Comparison of ENCODE assay signal across 8 cellular contexts in genomic region chr11:66592457-66593302, GRCh38. TPM values are rescaled to one million over a fixed set of nuclear protein-coding genes. Genes with fewer than 3 reads are reported as not detected.
DNase-seq lines count a peak whose midpoint lies in the region; ATAC-seq, FAIRE-seq and TF ChIP-seq lines count a peak whose summit lies in the region.

Gene CCDC87 (minus strand): TSS chr11:66593063. CDS start chr11:66593015, 48 bp downstream.
Gene CCS (plus strand): TSS chr11:66593185. CDS start chr11:66593262, 77 bp downstream.

- intact Hi-C loops in endothelial cell of umbilical vein (cut with micrococcal nuclease) (loop anchor here (1.0 to 5.0 kb wide), 4 partner anchors 24 to 85 kb away; partner anchors contain the start of genes RBM14, RBM4 and RBM4B), mucosa of descending colon (cut with DNase I, micrococcal nuclease) (no loop called here)

- H3K27ac ChIP-seq in HUES6 (ENCODE audit: low read depth, low read length), result no peak within 1 kb of the TSS
- no peak within 1 kb of the TSS for H3K27ac ChIP-seq in endothelial cell of umbilical vein (ENCODE audit: insufficient read depth, low read depth, low read length)

- BruUV-seq in endothelial cell of umbilical vein (replicated peaks; lab: Mats Ljungman, UMichigan), result no TSS peak

- H2AFZ ChIP-seq in endothelial cell of umbilical vein (ENCODE audit: low read depth, low read length), result peak within 1 kb of the TSS; percentile 83

- FAIRE-seq in endothelial cell of umbilical vein (lab: Jason Lieb, UNC), result peak; percentile 96

- peak within 1 kb of the TSS; percentile 65 for H3K4me2 ChIP-seq in endothelial cell of umbilical vein (ENCODE audit: insufficient read depth, low read length)

- H3K79me2 ChIP-seq in endothelial cell of umbilical vein (ENCODE audit: control insufficient read depth, insufficient read depth, low read length), result no peaks in the 10 kb centered on the region

- H3K36me3 ChIP-seq in HUES6 (ENCODE audit: control insufficient read depth, insufficient read depth, low read length), result peaks cover 6% of the 10 kb centered on the region
- peaks cover 16% of the 10 kb centered on the region for H3K36me3 ChIP-seq in NT2/D1 (ENCODE audit: insufficient read depth, insufficient read length, low read length)
- no peaks in the 10 kb centered on the region for H3K36me3 ChIP-seq in endothelial cell of umbilical vein (ENCODE audit: control insufficient read depth in 2 of 2, extremely low read depth in 1 of 2, insufficient read depth in 2 of 2, low read length in 2 of 2)
- no peaks in the 10 kb centered on the region for H3K36me3 ChIP-seq in mucosa of descending colon (ENCODE audit: low read depth)

- no peaks in the 10 kb centered on the region for H4K20me1 ChIP-seq in endothelial cell of umbilical vein (replicated peaks; ENCODE audit: control insufficient read depth, extremely low read depth, insufficient read depth, low read length)

- CTCF ChIA-PET in endothelial cell of umbilical vein (lab: Charles Lee), result interaction anchor here (0.5 to 1.3 kb wide), 18 partner anchors 9 to 461 kb away, joined by 3 to 10 read pairs (median 4); partner anchors contain the start of genes CTSF, MRPL11, RBM14 and RBM4

- ATAC-seq in GM21423 (IDR thresholded peaks at IDR 0.05; ENCODE audit: unreplicated experiment) (peak; percentile 82), mucosa of descending colon (peak; percentile 98)

- TF ChIP-seq CTCF in endothelial cell of umbilical vein (IDR thresholded peaks at IDR 0.05; ENCODE audit: extremely low read depth in 1 of 2, insufficient read depth in 1 of 2, low read depth in 1 of 2, low read length in 2 of 2) (peak; percentile 73 to 87), mucosa of descending colon (IDR thresholded peaks at IDR 0.05) (peak; percentile 75)

- no peaks in the 10 kb centered on the region for H3K9me1 ChIP-seq in endothelial cell of umbilical vein (replicated peaks; ENCODE audit: control insufficient read depth, extremely low read depth, insufficient read depth, low read length)

- peak; percentile 96 for DNase-seq in DMS 273 (lab: John Stamatoyannopoulos, UW; ENCODE audit: unreplicated experiment)
- peak; percentile 94 for DNase-seq in NT2/D1 (ENCODE audit: low read depth, low spot score)
- peak; percentile 99 for DNase-seq in activated CD8-positive, alpha-beta memory T cell treated with anti-CD3 and anti-CD28 coated beads, Interleukin-2, amount 50 U/mL, for 48 hours
- peak; percentile 97 for DNase-seq in endothelial cell of umbilical vein (ENCODE audit: low read depth, low spot score)
- DNase-seq in mucosa of descending colon, result peak; percentile 99
- DNase-seq in stimulated activated CD8-positive, alpha-beta memory T cell treated with anti-CD3 and anti-CD28 coated beads, Interleukin-4, amount 100 ng/mL, for 24 hours (ENCODE audit: low read depth), result peak; percentile 99

- peak; percentile 98 for TF ChIP-seq POLR2A in endothelial cell of umbilical vein (IDR thresholded peaks at IDR 0.05; ENCODE audit: low read depth, low read length)

- peak within 1 kb of the TSS; percentile 81 for H3K9ac ChIP-seq in HUES6 (ENCODE audit: low read length)
- H3K9ac ChIP-seq in NT2/D1 (ENCODE audit: insufficient read length, low read depth), result peak within 1 kb of the TSS; percentile 82
- peak within 1 kb of the TSS; percentile 59 for H3K9ac ChIP-seq in endothelial cell of umbilical vein (replicated peaks; ENCODE audit: extremely low read depth, insufficient read depth, low read length)

- H3K27me3 ChIP-seq in HUES6 (ENCODE audit: control insufficient read depth, insufficient read depth, low read length) (0 out of 2 replicates have a peak, but pooled peaks cover 3% of the 10 kb centered on the region), NT2/D1 (ENCODE audit: insufficient read depth, insufficient read length) (peaks cover 8% of the 10 kb centered on the region), endothelial cell of umbilical vein (ENCODE audit: control insufficient read depth in 2 of 2, insufficient read depth in 2 of 2, low read length in 2 of 2) (peaks cover 0 to 2% of the 10 kb centered on the region in 2 experiments)

- H3K4me1 ChIP-seq in HUES6 (ENCODE audit: control insufficient read depth, insufficient read depth, low read length) (peaks cover 14% of the 10 kb centered on the region), NT2/D1 (ENCODE audit: insufficient read depth, insufficient read length) (peaks cover 8% of the 10 kb centered on the region), endothelial cell of umbilical vein (ENCODE audit: control insufficient read depth, extremely low read depth, insufficient read depth, low read length) (peaks cover 5% of the 10 kb centered on the region), mucosa of descending colon (ENCODE audit: low read depth) (peaks cover 24% of the 10 kb centered on the region)

- POLR2A ChIA-PET in endothelial cell of umbilical vein (lab: Charles Lee), result interaction anchor here (0.9 kb wide), 1 partner anchor 24 kb away, joined by 3 read pairs; no protein-coding TSS in a partner anchor

- dilution Hi-C loops in endothelial cell of umbilical vein (cut with MboI; ENCODE audit: extremely low pct_ligation_motif_present, low sequenced_read_pairs), result no loop called here

- peaks cover 7% of the 10 kb centered on the region; the same call in 1 of the 2 replicates for H3K9me3 ChIP-seq in HUES6 (ENCODE audit: control insufficient read depth, insufficient read depth, low read depth, low read length)
- H3K9me3 ChIP-seq in NT2/D1 (ENCODE audit: insufficient read depth, low read length), result peaks cover 38% of the 10 kb centered on the region
- H3K9me3 ChIP-seq in endothelial cell of umbilical vein (replicated peaks; ENCODE audit: control insufficient read depth, insufficient read depth, low read length), result no peaks in the 10 kb centered on the region
- H3K9me3 ChIP-seq in mucosa of descending colon, result no peaks in the 10 kb centered on the region

- peak within 1 kb of the TSS; percentile 77 for H3K4me3 ChIP-seq in HUES6 (ENCODE audit: low read depth, low read length)
- H3K4me3 ChIP-seq in NT2/D1 (ENCODE audit: insufficient read length, low read depth), result peak within 1 kb of the TSS; percentile 69
- H3K4me3 ChIP-seq in endothelial cell of umbilical vein (replicated peaks in 1 of 3; ENCODE audit: insufficient read depth in 1 of 3, low read depth in 1 of 3, low read length in 3 of 3), result peak within 1 kb of the TSS; percentile 22 to 63 (median 60)
- H3K4me3 ChIP-seq in mucosa of descending colon, result peak within 1 kb of the TSS; percentile 7

TF ChIP-seq in endothelial cell of umbilical vein, 7 proteins besides CTCF, POLR2A, EP300 and RAD21:
- peak; percentile 97 for TF ChIP-seq POLR2AphosphoS5 (IDR thresholded peaks at IDR 0.05; ENCODE audit: insufficient read depth, low read depth, low read length)
- TF ChIP-seq JUN (IDR thresholded peaks at IDR 0.05; ENCODE audit: borderline replicate concordance, insufficient read depth, insufficient read length, low read depth), result no peak

RNA-seq across cellular contexts. Expression of gene CCDC87, which starts in this region (rescaled TPM):
- total RNA-seq in endothelial cell of umbilical vein (0.22 and 0.28 TPM in 2 replicates), mucosa of descending colon (under 1 TPM; 0.32 to 0.63 (median 0.58) TPM)
- 0.06 and 0.08 TPM in 2 replicates for polyA plus RNA-seq in endothelial cell of umbilical vein
- 0.05 and 0.10 TPM in 2 replicates for polyA plus RNA-seq in endothelial cell of umbilical vein (2011; cell fraction: cytosol; rRNA removed)
- 0.04 and 0.10 TPM in 2 replicates for polyA plus RNA-seq in endothelial cell of umbilical vein (2011; cell fraction: nucleus; rRNA removed)
- 0.14 and 0.23 TPM in 2 replicates for polyA plus RNA-seq in endothelial cell of umbilical vein (2012)
- polyA minus RNA-seq in endothelial cell of umbilical vein, result 0.12 and 0.30 TPM in 2 replicates
- not detected for polyA minus RNA-seq in endothelial cell of umbilical vein (2011; cell fraction: cytosol; rRNA and poly(A)+ RNA removed)
- polyA minus RNA-seq in endothelial cell of umbilical vein (2011; cell fraction: nucleus; rRNA and poly(A)+ RNA removed), result 0.14 and 0.24 TPM in 2 replicates

RNA-seq across cellular contexts. Expression of gene CCS, which starts in this region (rescaled TPM):
- total RNA-seq in endothelial cell of umbilical vein (37.2 and 38.7 TPM in 2 replicates), mucosa of descending colon (10 to 100 TPM; 34.9 to 50.7 (median 42.2) TPM)
- 39.0 and 41.6 TPM in 2 replicates for polyA plus RNA-seq in endothelial cell of umbilical vein
- polyA plus RNA-seq in endothelial cell of umbilical vein (2011; cell fraction: cytosol; rRNA removed), result 21.0 and 33.7 TPM in 2 replicates
- polyA plus RNA-seq in endothelial cell of umbilical vein (2011; cell fraction: nucleus; rRNA removed), result 142 TPM in 2 replicates
- polyA plus RNA-seq in endothelial cell of umbilical vein (2012), result 40.3 and 52.8 TPM in 2 replicates
- polyA minus RNA-seq in endothelial cell of umbilical vein, result 22.4 and 28.8 TPM in 2 replicates
- polyA minus RNA-seq in endothelial cell of umbilical vein (2011; cell fraction: cytosol; rRNA and poly(A)+ RNA removed), result 23.0 TPM
- 11.7 and 23.5 TPM in 2 replicates for polyA minus RNA-seq in endothelial cell of umbilical vein (2011; cell fraction: nucleus; rRNA and poly(A)+ RNA removed)

Comparison
In these comparisons a context has a peak if more than half of its experiments do, and no peak if none do; other contexts are left out.
1. H3K4me3 ChIP-seq: peak in every context shown above with its lines; median percentile 77 in HUES6; 69 in NT2/D1; 60 in endothelial cell of umbilical vein; 7 in mucosa of descending colon.